Comparison of ENCODE assay signal across 1 cellular context in genomic region chr10:52314822-52315552, GRCh38.
TF ChIP-seq lines count a peak whose summit lies in the region.

No MANE protein-coding gene starts in this region.

TF ChIP-seq in HepG2, 621 proteins besides CTCF, POLR2A, EP300 and RAD21 (continued from another document):
- TF ChIP-seq ZNF280B (CRISPR knock-in tag; IDR thresholded peaks at IDR 0.05; ENCODE audit: borderline replicate concordance) = no peak
- TF ChIP-seq MTA3 (CRISPR knock-in tag; IDR thresholded peaks at IDR 0.05) = no peak
- no peak for TF ChIP-seq ZMYM3 (CRISPR knock-in tag; IDR thresholded peaks at IDR 0.05)
- no peak for TF ChIP-seq ATF6 (CRISPR knock-in tag; conservative IDR thresholded peaks at IDR 0.05)
- no peak for TF ChIP-seq IRF9 (CRISPR knock-in tag; IDR thresholded peaks at IDR 0.05; ENCODE audit: borderline replicate concordance)
- TF ChIP-seq PPARG (CRISPR knock-in tag; conservative IDR thresholded peaks at IDR 0.05) = no peak
- TF ChIP-seq ZNF414 (CRISPR knock-in tag; IDR thresholded peaks at IDR 0.05) = no peak
- TF ChIP-seq NR1H2 (CRISPR knock-in tag; IDR thresholded peaks at IDR 0.05; ENCODE audit: borderline replicate concordance, low read depth) = no peak
- no peak for TF ChIP-seq KAT8 (CRISPR knock-in tag; IDR thresholded peaks at IDR 0.05)
- TF ChIP-seq ZNF10 (CRISPR knock-in tag; IDR thresholded peaks at IDR 0.05; ENCODE audit: borderline replicate concordance, low read depth) = no peak
- TF ChIP-seq SP140L (CRISPR knock-in tag; IDR thresholded peaks at IDR 0.05; ENCODE audit: borderline replicate concordance) = no peak
- TF ChIP-seq ZSCAN22 (CRISPR knock-in tag; IDR thresholded peaks at IDR 0.05) = peak; percentile 4; the same call in 1 of the 2 replicates
- no peak for TF ChIP-seq TERF1 (CRISPR knock-in tag; IDR thresholded peaks at IDR 0.05)
